ENCODE assay signal across 9 cellular contexts in the genomic region with DNA sequence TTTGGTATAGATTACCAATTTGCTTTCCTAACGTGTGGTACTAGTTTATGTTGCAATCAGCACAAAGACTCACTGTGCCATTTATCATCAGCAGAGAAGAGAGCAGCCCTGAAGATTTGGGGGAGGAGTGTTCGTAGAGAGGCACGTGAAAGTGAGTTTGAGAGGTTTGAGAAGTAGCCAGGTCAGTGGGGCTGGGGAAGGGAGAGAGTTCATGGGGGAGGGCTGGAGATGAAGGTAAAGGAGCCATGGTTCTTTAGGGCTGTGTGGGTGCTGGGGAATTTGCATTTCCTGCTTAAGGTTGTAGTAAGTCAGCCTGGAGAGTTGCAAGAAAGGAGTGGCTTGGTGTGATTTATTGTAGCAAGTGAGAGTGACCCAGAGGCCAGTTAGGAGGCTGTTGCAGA.
A peak's percentile ranks its signal among the peaks of the same experiment; 100 is the strongest.
DNase-seq lines count a peak whose midpoint lies in the region; ATAC-seq, FAIRE-seq and TF ChIP-seq lines count a peak whose summit lies in the region.
"Had no signal": no experiment of that assay in that cellular context is flagged by ENCODE, and none has a peak within 500 bp of the region (broad histone marks: within the 10 kb centered on the region; RNA-seq: fewer than 3 reads in every experiment).

No MANE protein-coding gene starts in this region.

- 6% methylated on average over 3 of the region's 3 CpGs for WGBS in GM12878 (ENCODE audit: insufficient coverage, insufficient replicate concordance, low lambda C conversion rate, missing lambda C conversion rate)
- 33 to 37% methylated on average over 3 of the region's 3 CpGs for WGBS in body of pancreas, 2 donors

- DNase-seq in EH (ENCODE audit: low read depth), result peak; percentile 34
- DNase-seq in GM12878 (ENCODE audit: low read depth, low spot score), result no peak
- DNase-seq in left kidney (ENCODE audit: low read depth, low spot score), result peak; percentile 73
- DNase-seq in hypothalamus (lab: John Stamatoyannopoulos, UW), result no peak
- DNase-seq in body of pancreas, result no peak
- DNase-seq in DMS53 treated with DMSO at 0.1 percent for 48 hours (lab: John Stamatoyannopoulos, UW; ENCODE audit: unreplicated experiment), result no peak
- DNase-seq: amygdala had no signal

- H3K27ac ChIP-seq in GM12878 (ENCODE audit: control insufficient read depth, insufficient read depth) (no peak overlapping the region), body of pancreas (peak overlapping the region in 1 of 4 donors; percentile 22)

- TF ChIP-seq CTCF in GM12878 (IDR thresholded peaks at IDR 0.05 in 2 of 3, conservative IDR thresholded peaks at IDR 0.05 in 1 of 3; ENCODE audit: control insufficient read depth in 2 of 3, extremely low read depth in 1 of 3, insufficient read depth in 1 of 3, low read depth in 3 of 3, low read length in 3 of 3) (no peak), body of pancreas (IDR thresholded peaks at IDR 0.05) (no peak)

- in situ Hi-C loops in GM12878 (cut with MboI), result no loop called here

- H3K9me3 ChIP-seq in GM12878 (replicated peaks; ENCODE audit: control insufficient read depth, insufficient read depth, low read length) (no peaks in the 10 kb centered on the region; the same call in 2 of the 3 replicates), body of pancreas (no peaks in the 10 kb centered on the region)

- no peak overlapping the region for H3K4me3 ChIP-seq in GM12878
- no peak overlapping the region for H3K4me3 ChIP-seq in body of pancreas

- H3K4me2 ChIP-seq in GM12878 (ENCODE audit: control insufficient read depth, insufficient read depth), result no peak overlapping the region

- BruUV-seq in GM12878 (replicated peaks; lab: Mats Ljungman, UMichigan), result no TSS peak

- intact Hi-C loops in GM12878 (cut with micrococcal nuclease; ENCODE audit: unreplicated experiment), result no loop called here
- intact Hi-C loops in body of pancreas (cut with DNase I), result no loop called here

- H3K36me3 ChIP-seq in GM12878 (ENCODE audit: control insufficient read depth in 2 of 2, insufficient read depth in 2 of 2, low read length in 1 of 2), result no peaks in the 10 kb centered on the region; a peak in 1 of 4 replicates
- H3K36me3 ChIP-seq in body of pancreas (replicated peaks in 1 of 2; ENCODE audit: insufficient read depth in 1 of 2, low read depth in 2 of 2), result no peaks in the 10 kb centered on the region

- peaks cover 9% of the 10 kb centered on the region; the same call in 1 of the 2 replicates for H3K4me1 ChIP-seq in GM12878 (ENCODE audit: control insufficient read depth, insufficient read depth, low read length)
- H3K4me1 ChIP-seq in body of pancreas, result peaks cover 38% of the 10 kb centered on the region

- FAIRE-seq in GM12878 (lab: Jason Lieb, UNC), result no peak

- H2AFZ ChIP-seq in GM12878 (ENCODE audit: control insufficient read depth, low read depth, low read length), result no peak overlapping the region

- H3K79me2 ChIP-seq in GM12878 (ENCODE audit: control insufficient read depth, insufficient read depth, low read length), result no peaks in the 10 kb centered on the region

- RAD21 ChIA-PET in GM12878 (lab: Charles Lee; ENCODE audit: unreplicated experiment), result interaction anchor here (1.1 kb wide), 1 partner anchor 9 kb away, joined by 11 read pairs; no protein-coding TSS in a partner anchor

- H3K27me3 ChIP-seq in GM12878 (replicated peaks in 1 of 2; ENCODE audit: control insufficient read depth in 2 of 2, insufficient read depth in 2 of 2, low read length in 1 of 2), result no peaks in the 10 kb centered on the region
- H3K27me3 ChIP-seq in body of pancreas, result no peaks in the 10 kb centered on the region

- POLR2A ChIA-PET in GM12878 (lab: Charles Lee), result interaction anchor here (1.4 kb wide), 1 partner anchor 9 kb away, joined by 5 read pairs; no protein-coding TSS in a partner anchor

- ATAC-seq in HG02623 (IDR thresholded peaks at IDR 0.05; ENCODE audit: unreplicated experiment) (peak; percentile 56), GM12878 (peak; percentile 62), HG02571 (IDR thresholded peaks at IDR 0.05; ENCODE audit: unreplicated experiment) (no peak), body of pancreas (no peak)

- TF ChIP-seq RAD21 in GM12878 (IDR thresholded peaks at IDR 0.05; ENCODE audit: insufficient read depth, low read depth, low read length), result no peak

- TF ChIP-seq POLR2A in GM12878 (IDR thresholded peaks at IDR 0.05; ENCODE audit: low read depth, low read length) (no peak), body of pancreas (IDR thresholded peaks at IDR 0.05) (no peak)

- CTCF ChIA-PET in GM12878 (lab: Yijun Ruan, JAX), result no interaction called here

- TF ChIP-seq EP300 in GM12878 (IDR thresholded peaks at IDR 0.05; ENCODE audit: borderline replicate concordance in 1 of 2, control insufficient read depth in 1 of 2, low read depth in 2 of 2, low read length in 2 of 2), result no peak

- H4K20me1 ChIP-seq in GM12878 (ENCODE audit: control insufficient read depth, insufficient read depth), result no peaks in the 10 kb centered on the region

- no peak overlapping the region for H3K9ac ChIP-seq in GM12878 (ENCODE audit: control insufficient read depth, insufficient read depth, low read length)

- SMC1A ChIA-PET in GM12878 (lab: Charles Lee; ENCODE audit: uncharacterized antibody, unreplicated experiment), result interaction anchor here (2.1 to 5.0 kb wide), 3 partner anchors 10 to 13 kb away, joined by 15 to 66 read pairs (median 24); no protein-coding TSS in a partner anchor

TF ChIP-seq in GM12878, 131 proteins besides CTCF, POLR2A, EP300 and RAD21:
- peak in 1 of 2 experiments; percentile 71; a peak in 1 of 4 replicates for TF ChIP-seq BHLHE40 (IDR thresholded peaks at IDR 0.05; ENCODE audit: borderline replicate concordance in 1 of 2, low read depth in 2 of 2, low read length in 1 of 2)
- TF ChIP-seq HDGF (IDR thresholded peaks at IDR 0.05), result 0 out of 2 replicates have a peak, but pooled peaks have one; percentile 24
- TF ChIP-seq TBL1XR1 (IDR thresholded peaks at IDR 0.05; ENCODE audit: low read depth, low read length), result no peak
- no peak for TF ChIP-seq ZNF622 (IDR thresholded peaks at IDR 0.05)
- TF ChIP-seq NBN (IDR thresholded peaks at IDR 0.05), result 0 out of 2 replicates have a peak, but pooled peaks have one; percentile 55
- TF ChIP-seq, protein P1, sequence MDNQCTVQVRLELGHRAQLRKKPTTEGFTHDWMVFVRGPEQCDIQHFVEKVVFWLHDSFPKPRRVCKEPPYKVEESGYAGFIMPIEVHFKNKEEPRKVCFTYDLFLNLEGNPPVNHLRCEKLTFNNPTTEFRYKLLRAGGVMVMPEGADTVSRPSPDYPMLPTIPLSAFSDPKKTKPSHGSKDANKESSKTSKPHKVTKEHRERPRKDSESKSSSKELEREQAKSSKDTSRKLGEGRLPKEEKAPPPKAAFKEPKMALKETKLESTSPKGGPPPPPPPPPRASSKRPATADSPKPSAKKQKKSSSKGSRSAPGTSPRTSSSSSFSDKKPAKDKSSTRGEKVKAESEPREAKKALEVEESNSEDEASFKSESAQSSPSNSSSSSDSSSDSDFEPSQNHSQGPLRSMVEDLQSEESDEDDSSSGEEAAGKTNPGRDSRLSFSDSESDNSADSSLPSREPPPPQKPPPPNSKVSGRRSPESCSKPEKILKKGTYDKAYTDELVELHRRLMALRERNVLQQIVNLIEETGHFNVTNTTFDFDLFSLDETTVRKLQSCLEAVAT (IDR thresholded peaks at IDR 0.05), result peak; percentile 24; the same call in 1 of the 2 replicates
- TF ChIP-seq, protein P2, sequence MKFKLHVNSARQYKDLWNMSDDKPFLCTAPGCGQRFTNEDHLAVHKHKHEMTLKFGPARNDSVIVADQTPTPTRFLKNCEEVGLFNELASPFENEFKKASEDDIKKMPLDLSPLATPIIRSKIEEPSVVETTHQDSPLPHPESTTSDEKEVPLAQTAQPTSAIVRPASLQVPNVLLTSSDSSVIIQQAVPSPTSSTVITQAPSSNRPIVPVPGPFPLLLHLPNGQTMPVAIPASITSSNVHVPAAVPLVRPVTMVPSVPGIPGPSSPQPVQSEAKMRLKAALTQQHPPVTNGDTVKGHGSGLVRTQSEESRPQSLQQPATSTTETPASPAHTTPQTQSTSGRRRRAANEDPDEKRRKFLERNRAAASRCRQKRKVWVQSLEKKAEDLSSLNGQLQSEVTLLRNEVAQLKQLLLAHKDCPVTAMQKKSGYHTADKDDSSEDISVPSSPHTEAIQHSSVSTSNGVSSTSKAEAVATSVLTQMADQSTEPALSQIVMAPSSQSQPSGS (IDR thresholded peaks at IDR 0.05; ENCODE audit: low read length), result no peak
- TF ChIP-seq IKZF2 (IDR thresholded peaks at IDR 0.05), result no peak
- peak; percentile 85; the same call in 2 of the 3 replicates for TF ChIP-seq POU2F2 (IDR thresholded peaks at IDR 0.05; ENCODE audit: borderline replicate concordance, low read depth, low read length)
- TF ChIP-seq, protein P3, sequence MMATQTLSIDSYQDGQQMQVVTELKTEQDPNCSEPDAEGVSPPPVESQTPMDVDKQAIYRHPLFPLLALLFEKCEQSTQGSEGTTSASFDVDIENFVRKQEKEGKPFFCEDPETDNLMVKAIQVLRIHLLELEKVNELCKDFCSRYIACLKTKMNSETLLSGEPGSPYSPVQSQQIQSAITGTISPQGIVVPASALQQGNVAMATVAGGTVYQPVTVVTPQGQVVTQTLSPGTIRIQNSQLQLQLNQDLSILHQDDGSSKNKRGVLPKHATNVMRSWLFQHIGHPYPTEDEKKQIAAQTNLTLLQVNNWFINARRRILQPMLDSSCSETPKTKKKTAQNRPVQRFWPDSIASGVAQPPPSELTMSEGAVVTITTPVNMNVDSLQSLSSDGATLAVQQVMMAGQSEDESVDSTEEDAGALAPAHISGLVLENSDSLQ (IDR thresholded peaks at IDR 0.05), result peak; percentile 35; the same call in 1 of the 2 replicates
- peak; percentile 41; the same call in 1 of the 2 replicates for TF ChIP-seq YY1 (IDR thresholded peaks at IDR 0.05; ENCODE audit: low read depth, low read length)
- TF ChIP-seq ZNF274 (IDR thresholded peaks at IDR 0.05; ENCODE audit: insufficient read depth, insufficient read length), result no peak

Comparison
In these comparisons a context has a peak if more than half of its experiments do, and no peak if none do; other contexts are left out.
1. DNase-seq: peak in EH (single experiment) and left kidney (single experiment); none in GM12878 (single experiment), hypothalamus (0 of 51), body of pancreas (0 of 4) and DMS53 treated with DMSO at 0.1 percent for 48 hours (single experiment).
2. ATAC-seq: peak in HG02623 (single experiment) and GM12878 (single experiment); none in HG02571 (single experiment) and body of pancreas (single experiment).